ENCODE assay signal across 8 cellular contexts in genomic region chr12:49342914-49343731, GRCh38. TPM values are rescaled to one million over a fixed set of nuclear protein-coding genes. Genes with fewer than 3 reads are reported as not detected.
A peak's percentile ranks its signal among the peaks of the same experiment; 100 is the strongest.
DNase-seq lines count a peak whose midpoint lies in the region; ATAC-seq and TF ChIP-seq lines count a peak whose summit lies in the region.

No MANE protein-coding gene starts in this region.

- intact Hi-C loops in Panc1 (cut with micrococcal nuclease; ENCODE audit: unreplicated experiment), result no loop called here
- intact Hi-C loops in prostate gland (cut with DNase I), result no loop called here

- no peaks in the 10 kb centered on the region; the same call in 1 of the 2 replicates for H3K27me3 ChIP-seq in Panc1 (ENCODE audit: control insufficient read depth, insufficient read depth, low read length)
- peaks cover 42% of the 10 kb centered on the region for H3K27me3 ChIP-seq in effector memory CD4-positive, alpha-beta T cell (replicated peaks; ENCODE audit: control insufficient read depth, insufficient read depth, low read length, poor library complexity, severe bottlenecking)
- H3K27me3 ChIP-seq in osteoblast (ENCODE audit: insufficient read depth, low read length), result peaks cover 72% of the 10 kb centered on the region
- H3K27me3 ChIP-seq in prostate gland (replicated peaks; ENCODE audit: insufficient read depth), result peaks cover 11% of the 10 kb centered on the region

- H4K20me1 ChIP-seq in osteoblast (ENCODE audit: insufficient read depth, low read length), result no peaks in the 10 kb centered on the region

- no peak for TF ChIP-seq POLR2A in prostate gland (IDR thresholded peaks at IDR 0.05)

- CTCF ChIA-PET in Panc1 (lab: Charles Lee), result interaction anchor here (0.5 to 2.1 kb wide), 4 partner anchors 11 to 54 kb away, joined by 3 to 19 read pairs (median 4); no protein-coding TSS in a partner anchor

- in situ Hi-C loops in Panc1 (cut with HindIII; ENCODE audit: low pct_unique_long_range_greater_than_20kb, low sequenced_read_pairs), result no loop called here

- no TSS peak for BruUV-seq in Panc1 (replicated peaks; lab: Mats Ljungman, UMichigan)

- H3K4me2 ChIP-seq in osteoblast (ENCODE audit: insufficient read depth, low read length), result peak overlapping the region; percentile 91

- H3K4me1 ChIP-seq in Panc1 (ENCODE audit: control insufficient read depth, insufficient read depth, low read length) (peaks cover 22% of the 10 kb centered on the region), osteoblast (ENCODE audit: insufficient read depth, low read length) (peaks cover 36% of the 10 kb centered on the region), prostate gland (replicated peaks) (peaks cover 29% of the 10 kb centered on the region)
- H3K4me1 ChIP-seq in effector memory CD4-positive, alpha-beta T cell (ENCODE audit: control insufficient read depth, insufficient read depth, low read length, poor library complexity, severe bottlenecking), result peaks cover 59% of the 10 kb centered on the region

- 0 out of 2 replicates have a peak overlapping the region, but pooled peaks have one; percentile 4 for H3K4me3 ChIP-seq in GM12864 (ENCODE audit: low read depth, low read length)
- H3K4me3 ChIP-seq in Panc1 (ENCODE audit: low read depth in 2 of 2, low read length in 2 of 2), result peak overlapping the region; percentile 7 to 31; a peak in 2 of 4 replicates
- H3K4me3 ChIP-seq in effector memory CD4-positive, alpha-beta T cell (ENCODE audit: insufficient read depth, low read depth, low read length, poor library complexity, severe bottlenecking), result peak overlapping the region; percentile 46
- H3K4me3 ChIP-seq in osteoblast (ENCODE audit: insufficient read depth, low read length), result peak overlapping the region; percentile 69
- H3K4me3 ChIP-seq in prostate gland, result no peak overlapping the region

- ATAC-seq in Panc1, result no peak
- no peak for ATAC-seq in HG03025 (IDR thresholded peaks at IDR 0.05; ENCODE audit: low FRiP score, unreplicated experiment)

- TF ChIP-seq CTCF in GM12864 (IDR thresholded peaks at IDR 0.05; ENCODE audit: low read depth, low read length, missing control alignments) (no peak), Panc1 (IDR thresholded peaks at IDR 0.05) (no peak), osteoblast (IDR thresholded peaks at IDR 0.05; ENCODE audit: extremely low read depth, low read depth, low read length) (no peak), prostate gland (IDR thresholded peaks at IDR 0.05) (no peak)

- H3K36me3 ChIP-seq in Panc1 (ENCODE audit: control insufficient read depth, insufficient read depth, low read length) (no peaks in the 10 kb centered on the region), osteoblast (ENCODE audit: insufficient read depth, low read length) (no peaks in the 10 kb centered on the region), prostate gland (no peaks in the 10 kb centered on the region)
- H3K36me3 ChIP-seq in effector memory CD4-positive, alpha-beta T cell (ENCODE audit: control insufficient read depth, insufficient read depth, low read length), result no peaks in the 10 kb centered on the region

- H2AFZ ChIP-seq in osteoblast (ENCODE audit: low read length), result peak overlapping the region; percentile 57

- H3K27ac ChIP-seq in Panc1 (ENCODE audit: low read length) (no peak overlapping the region), osteoblast (ENCODE audit: low read depth, low read length) (no peak overlapping the region), prostate gland (no peak overlapping the region)
- no peak overlapping the region for H3K27ac ChIP-seq in effector memory CD4-positive, alpha-beta T cell (ENCODE audit: insufficient read depth, low read length, poor library complexity, severe bottlenecking)

- H3K79me2 ChIP-seq in osteoblast (ENCODE audit: insufficient read depth, low read length), result no peaks in the 10 kb centered on the region

- 10% methylated on average over 20 of the region's 33 CpGs for WGBS in prostate gland

- POLR2A ChIA-PET in Panc1 (lab: Charles Lee), result no interaction called here

- H3K9me3 ChIP-seq in Panc1 (ENCODE audit: control insufficient read depth, insufficient read depth, low read depth, low read length), result no peaks in the 10 kb centered on the region
- H3K9me3 ChIP-seq in effector memory CD4-positive, alpha-beta T cell (ENCODE audit: control insufficient read depth, low read length), result no peaks in the 10 kb centered on the region
- no peaks in the 10 kb centered on the region for H3K9me3 ChIP-seq in osteoblast (ENCODE audit: low read depth, low read length)
- no peaks in the 10 kb centered on the region for H3K9me3 ChIP-seq in prostate gland

- DNase-seq in GM12864 (ENCODE audit: low read depth) (no peak), Panc1 (ENCODE audit: low read depth, low spot score) (no peak), osteoblast (ENCODE audit: insufficient read length, low spot score, missing footprints) (peak; percentile 93), OCI-M2 (lab: John Stamatoyannopoulos, UW; ENCODE audit: unreplicated experiment) (no peak), prostate gland (ENCODE audit: low spot score) (no peak), RKO (ENCODE audit: low spot score) (no peak)
- DNase-seq in effector memory CD4-positive, alpha-beta T cell, result no peak

RNA-seq across cellular contexts. Expression of gene DNAJC22, which starts 3.6 kb away (rescaled TPM):
- 1.9 TPM for total RNA-seq in Panc1 (2021; ENCODE audit: unreplicated experiment)
- 0.69 TPM for polyA plus RNA-seq in Panc1 (2012; ENCODE audit: insufficient read length)
- 0.29 and 1.1 TPM in 2 replicates for total RNA-seq in osteoblast
- total RNA-seq in prostate gland, result 1 to 10 TPM in 1 of 2 donors, under 1 TPM in 1; 0.23 to 4.3 TPM

RNA-seq across cellular contexts. Expression of gene C1QL4, which starts 6.1 kb away (rescaled TPM):
- total RNA-seq in Panc1 (2021; ENCODE audit: unreplicated experiment), result 2.1 TPM
- 3.2 TPM for polyA plus RNA-seq in Panc1 (2012; ENCODE audit: insufficient read length)
- total RNA-seq in osteoblast, result 0.36 TPM in 1 of 2 replicates, not detected in the other
- 1 to 10 TPM in 1 of 2 donors, not detected in 1; 1.3 TPM for total RNA-seq in prostate gland

RNA-seq across cellular contexts. Expression of gene TROAP, which starts 20.1 kb away (rescaled TPM):
- 50.0 TPM for total RNA-seq in Panc1 (2021; ENCODE audit: unreplicated experiment)
- polyA plus RNA-seq in Panc1 (2012; ENCODE audit: insufficient read length), result 17.3 TPM
- 2.5 and 3.5 TPM in 2 replicates for total RNA-seq in osteoblast
- 1 to 10 TPM in 1 of 2 donors, under 1 TPM in 1; 0.46 to 5.2 TPM for total RNA-seq in prostate gland

RNA-seq across cellular contexts. Expression of gene SPATS2, which starts 24.1 kb away (rescaled TPM):
- total RNA-seq in Panc1 (2021; ENCODE audit: unreplicated experiment) (56.3 TPM), osteoblast (23.3 and 25.7 TPM in 2 replicates), prostate gland (10 to 100 TPM; 30.1 to 34.2 TPM)
- 36.5 TPM for polyA plus RNA-seq in Panc1 (2012; ENCODE audit: insufficient read length)

RNA-seq across cellular contexts. Expression of gene PRPH, which starts 48.2 kb away (rescaled TPM):
- total RNA-seq in Panc1 (2021; ENCODE audit: unreplicated experiment) (0.39 TPM), osteoblast (under 0.01 TPM in 1 of 2 replicates, not detected in the other), prostate gland (10 to 100 TPM in 1 of 2 donors, 1 to 10 TPM in 1; 1.4 to 11.4 TPM)
- 1.6 TPM for polyA plus RNA-seq in Panc1 (2012; ENCODE audit: insufficient read length)

Comparison
In these comparisons a context has a peak if more than half of its experiments do, and no peak if none do; other contexts are left out.
1. H3K4me3 ChIP-seq: peak in GM12864 (single experiment), Panc1 (2 of 2), effector memory CD4-positive, alpha-beta T cell (single experiment) and osteoblast (single experiment); none in prostate gland (0 of 2).